Comparison of ENCODE assay signal across 21 cellular contexts in genomic region chr14:100983710-100984109, GRCh38.
DNase-seq lines count a peak whose midpoint lies in the region; ATAC-seq, FAIRE-seq and TF ChIP-seq lines count a peak whose summit lies in the region.
"Had no signal": no experiment of that assay in that cellular context is flagged by ENCODE, and none has a peak within 500 bp of the region (broad histone marks: within the 10 kb centered on the region; RNA-seq: fewer than 3 reads in every experiment).

No MANE protein-coding gene starts in this region.

- H4K20me1 ChIP-seq in HepG2 (ENCODE audit: insufficient read depth, low read length), result no peaks in the 10 kb centered on the region
- H4K20me1 ChIP-seq: BLaER1 treated with 17β-estradiol and CSF1 and Interleukin-3, amounts not matched to agents 10 nM and 100 nM had no signal

- H3K36me3 ChIP-seq in HepG2 (replicated peaks in 1 of 2; ENCODE audit: control insufficient read depth in 1 of 2, insufficient read depth in 2 of 2, low read length in 2 of 2), result no peaks in the 10 kb centered on the region
- H3K36me3 ChIP-seq in right lobe of liver, result no peaks in the 10 kb centered on the region
- H3K36me3 ChIP-seq in RWPE2 (ENCODE audit: low read depth), result peaks cover 20% of the 10 kb centered on the region
- H3K36me3 ChIP-seq in upper lobe of left lung, result no peaks in the 10 kb centered on the region
- H3K36me3 ChIP-seq: BLaER1 treated with 17β-estradiol and CSF1 and Interleukin-3, amounts not matched to agents 10 nM and 100 nM had no signal

- BruUV-seq in HepG2 (replicated peaks; lab: Mats Ljungman, UMichigan), result no TSS peak

- ATAC-seq in HepG2, result no peak
- no peak for ATAC-seq in right lobe of liver
- no peak for ATAC-seq in RWPE2 (ENCODE audit: low read depth)
- ATAC-seq in foreskin keratinocyte, result no peak
- ATAC-seq in GM19324 (IDR thresholded peaks at IDR 0.05; ENCODE audit: low FRiP score, unreplicated experiment), result no peak
- no peak for ATAC-seq in upper lobe of left lung (ENCODE audit: low FRiP score in 2 of 2)
- ATAC-seq: CD8-positive, alpha-beta T cell; GM23338 had no signal

- no peak for TF ChIP-seq CTCF in HepG2 (CRISPR knock-in tag; IDR thresholded peaks at IDR 0.05)
- no peak for TF ChIP-seq CTCF in right lobe of liver (IDR thresholded peaks at IDR 0.05)
- TF ChIP-seq CTCF in RWPE2 (IDR thresholded peaks at IDR 0.05; ENCODE audit: poor library complexity, severe bottlenecking), result no peak
- no peak for TF ChIP-seq CTCF in foreskin keratinocyte (conservative IDR thresholded peaks at IDR 0.05)
- no peak for TF ChIP-seq CTCF in upper lobe of left lung (IDR thresholded peaks at IDR 0.05)

- no peak overlapping the region for H3K9ac ChIP-seq in HepG2 (ENCODE audit: insufficient read depth, low read depth, low read length)
- H3K9ac ChIP-seq: BLaER1 treated with 17β-estradiol and CSF1 and Interleukin-3, amounts not matched to agents 10 nM and 100 nM had no signal

- H3K79me2 ChIP-seq in HepG2 (ENCODE audit: insufficient read depth, low read length), result no peaks in the 10 kb centered on the region

- no peaks in the 10 kb centered on the region for H3K9me3 ChIP-seq in HepG2 (ENCODE audit: low read length)
- no peaks in the 10 kb centered on the region for H3K9me3 ChIP-seq in right lobe of liver
- no peaks in the 10 kb centered on the region for H3K9me3 ChIP-seq in RWPE2 (ENCODE audit: severe bottlenecking)
- no peaks in the 10 kb centered on the region for H3K9me3 ChIP-seq in upper lobe of left lung
- H3K9me3 ChIP-seq: BLaER1 treated with 17β-estradiol and CSF1 and Interleukin-3, amounts not matched to agents 10 nM and 100 nM had no signal

- 25% methylated on average over 5 of the region's 5 CpGs for WGBS in HepG2 (ENCODE audit: low lambda C conversion rate)
- WGBS in right lobe of liver (ENCODE audit: insufficient coverage, low coverage, low lambda C conversion rate, missing lambda C conversion rate), result 69% methylated on average over 5 of the region's 5 CpGs
- 90 to 92% methylated on average over 5 of the region's 5 CpGs for WGBS in upper lobe of left lung, 2 donors

- no peak for TF ChIP-seq POLR2A in HepG2 (IDR thresholded peaks at IDR 0.05; ENCODE audit: insufficient read depth in 1 of 2, low read depth in 2 of 2, low read length in 2 of 2)
- TF ChIP-seq POLR2A in right lobe of liver (IDR thresholded peaks at IDR 0.05), result no peak
- no peak for TF ChIP-seq POLR2A in upper lobe of left lung (IDR thresholded peaks at IDR 0.05)

- FAIRE-seq in HepG2 (lab: Jason Lieb, UNC), result no peak
- FAIRE-seq: G401.6, GM12891, H54, HTR-8/SVneo had no signal

- H3K4me1 ChIP-seq in HepG2 (ENCODE audit: insufficient read depth, low read length) (no peaks in the 10 kb centered on the region), right lobe of liver (no peaks in the 10 kb centered on the region), RWPE2 (ENCODE audit: insufficient read depth, poor library complexity, severe bottlenecking) (peaks cover 75% of the 10 kb centered on the region), foreskin keratinocyte (peaks cover 50% of the 10 kb centered on the region), upper lobe of left lung (no peaks in the 10 kb centered on the region)
- H3K4me1 ChIP-seq: BLaER1 treated with 17β-estradiol and CSF1 and Interleukin-3, amounts not matched to agents 10 nM and 100 nM had no signal

- no peak overlapping the region for H2AFZ ChIP-seq in HepG2 (ENCODE audit: low read length)
- H2AFZ ChIP-seq: GM23338 had no signal

- in situ Hi-C loops in HepG2 (cut with HindIII; ENCODE audit: extremely low pct_ligation_motif_present, low pct_unique_long_range_greater_than_20kb), result no loop called here

- H3K4me3 ChIP-seq in HepG2 (replicated peaks in 1 of 3; ENCODE audit: insufficient read depth in 1 of 3, low read depth in 2 of 3, low read length in 3 of 3), result no peak overlapping the region
- H3K4me3 ChIP-seq in right lobe of liver, result no peak overlapping the region
- no peak overlapping the region for H3K4me3 ChIP-seq in RWPE2 (ENCODE audit: severe bottlenecking)
- no peak overlapping the region for H3K4me3 ChIP-seq in upper lobe of left lung
- H3K4me3 ChIP-seq: BLaER1 treated with 17β-estradiol and CSF1 and Interleukin-3, amounts not matched to agents 10 nM and 100 nM; GM23338 had no signal

- TF ChIP-seq EP300 in HepG2 (IDR thresholded peaks at IDR 0.05; ENCODE audit: low read depth in 2 of 2, low read length in 2 of 2), result no peak
- no peak for TF ChIP-seq EP300 in HepG2 (CRISPR knock-in tag; IDR thresholded peaks at IDR 0.05; ENCODE audit: borderline replicate concordance)
- TF ChIP-seq EP300 in upper lobe of left lung (IDR thresholded peaks at IDR 0.05), result no peak

- intact Hi-C loops in HepG2 (cut with micrococcal nuclease; ENCODE audit: unreplicated experiment) (no loop called here), right lobe of liver (cut with DNase I) (no loop called here)

- H3K27ac ChIP-seq in HepG2 (ENCODE audit: extremely low read length, insufficient read depth, low read length), result no peak overlapping the region
- no peak overlapping the region for H3K27ac ChIP-seq in right lobe of liver
- H3K27ac ChIP-seq in RWPE2 (ENCODE audit: poor library complexity, severe bottlenecking), result peak overlapping the region; percentile 55
- peak overlapping the region; percentile 21 for H3K27ac ChIP-seq in foreskin keratinocyte
- H3K27ac ChIP-seq in upper lobe of left lung, result no peak overlapping the region
- H3K27ac ChIP-seq: 22Rv1; BLaER1 treated with 17β-estradiol and CSF1 and Interleukin-3, amounts not matched to agents 10 nM and 100 nM had no signal

- H3K27me3 ChIP-seq in HepG2 (ENCODE audit: control insufficient read depth in 1 of 2, insufficient read depth in 2 of 2, low read length in 2 of 2), result no peaks in the 10 kb centered on the region
- H3K27me3 ChIP-seq in right lobe of liver, result no peaks in the 10 kb centered on the region
- H3K27me3 ChIP-seq in RWPE2 (ENCODE audit: insufficient read depth, poor library complexity, severe bottlenecking), result no peaks in the 10 kb centered on the region
- H3K27me3 ChIP-seq in foreskin keratinocyte, result no peaks in the 10 kb centered on the region
- H3K27me3 ChIP-seq in upper lobe of left lung, result no peaks in the 10 kb centered on the region
- H3K27me3 ChIP-seq: BLaER1 treated with 17β-estradiol and CSF1 and Interleukin-3, amounts not matched to agents 10 nM and 100 nM had no signal

- POLR2A ChIA-PET in HepG2 (lab: Yijun Ruan, JAX), result no interaction called here

- DNase-seq in HepG2 (ENCODE audit: low spot score), result no peak
- no peak for DNase-seq in right lobe of liver
- no peak for DNase-seq in RWPE2 (ENCODE audit: low spot score)
- no peak for DNase-seq in foreskin keratinocyte
- DNase-seq in stimulated activated CD4-positive, alpha-beta T cell treated with anti-CD3 and anti-CD28 coated beads, Interleukin-4, amount 100 ng/mL, for 1 hour, result no peak
- DNase-seq in upper lobe of left lung, result no peak
- DNase-seq: CD8-positive, alpha-beta T cell; DMS 273 treated with DMSO at 0.1 percent for 48 hours; DMS53; DND-41; EL; HCEC 1CT; HFFc6 had no signal

- no peak for TF ChIP-seq RAD21 in HepG2 (CRISPR knock-in tag; IDR thresholded peaks at IDR 0.05)

- CTCF ChIA-PET in HepG2 (lab: Yijun Ruan, JAX; ENCODE audit: low intra/inter-chr PET ratio, low total read pairs), result no interaction called here

- no peak overlapping the region for H3K4me2 ChIP-seq in HepG2 (ENCODE audit: low read depth, low read length)
- H3K4me2 ChIP-seq: BLaER1 treated with 17β-estradiol and CSF1 and Interleukin-3, amounts not matched to agents 10 nM and 100 nM; GM23338 had no signal

TF ChIP-seq in HepG2, 621 proteins besides CTCF, POLR2A, EP300 and RAD21:
- TF ChIP-seq SNAI1 (CRISPR knock-in tag; IDR thresholded peaks at IDR 0.05; ENCODE audit: borderline replicate concordance), result no peak
- TF ChIP-seq CREB1 (IDR thresholded peaks at IDR 0.05), result peak; percentile 24; the same call in 1 of the 2 replicates
- TF ChIP-seq CREB1 (CRISPR knock-in tag; IDR thresholded peaks at IDR 0.05), result no peak

Comparison
In these comparisons a context has a peak if more than half of its experiments do, and no peak if none do; other contexts are left out.
1. H3K27ac ChIP-seq: peak in RWPE2 (single experiment) and foreskin keratinocyte (single experiment); none in HepG2 (single experiment), right lobe of liver (0 of 3) and upper lobe of left lung (0 of 4).